ENCODE assay signal across 13 cellular contexts in genomic region chr3:43317461-43318316, GRCh38. TPM values are rescaled to one million over a fixed set of nuclear protein-coding genes. Genes with fewer than 3 reads are reported as not detected.
DNase-seq lines count a peak whose midpoint lies in the region; ATAC-seq, FAIRE-seq and TF ChIP-seq lines count a peak whose summit lies in the region.
"Had no signal": no experiment of that assay in that cellular context is flagged by ENCODE, and none has a peak within 500 bp of the region (broad histone marks: within the 10 kb centered on the region; RNA-seq: fewer than 3 reads in every experiment).

No MANE protein-coding gene starts in this region.

- TF ChIP-seq CTCF in CD4-positive, alpha-beta T cell (IDR thresholded peaks at IDR 0.05): no peak
- TF ChIP-seq CTCF in heart right ventricle (IDR thresholded peaks at IDR 0.05): peak in 4 of 9 donors; percentile 5 to 47 (median 32)
- TF ChIP-seq CTCF in psoas muscle (IDR thresholded peaks at IDR 0.05): no peak

- H3K4me3 Mint-ChIP-seq in CD4-positive, alpha-beta T cell: peak overlapping the region; percentile 69
- H3K4me3 Mint-ChIP-seq in activated naive CD8-positive, alpha-beta T cell treated with anti-CD3 and anti-CD28 coated beads, Interleukin-2, amount 50 U/mL, for 24 hours: no peak overlapping the region

- peaks cover 90% of the 10 kb centered on the region for H3K36me3 Mint-ChIP-seq in CD4-positive, alpha-beta T cell (ENCODE audit: low read depth)
- peaks cover 25% of the 10 kb centered on the region for H3K36me3 Mint-ChIP-seq in activated naive CD8-positive, alpha-beta T cell treated with anti-CD3 and anti-CD28 coated beads, Interleukin-2, amount 50 U/mL, for 24 hours (ENCODE audit: low read depth)

- H3K4me3 ChIP-seq in heart right ventricle (no peak overlapping the region), psoas muscle (no peak overlapping the region)

- DNase-seq in CD4-positive, alpha-beta T cell: no peak
- no peak for DNase-seq in activated naive CD8-positive, alpha-beta T cell treated with anti-CD3 and anti-CD28 coated beads, Interleukin-2, amount 50 U/mL, for 24 hours
- DNase-seq in heart right ventricle (peak in 1 of 2 donors; percentile 38), psoas muscle (no peak), CD1c-positive myeloid dendritic cell (ENCODE audit: extremely low spot score) (no peak), HCEC 1CT (no peak), urothelium cell line (ENCODE audit: low spot score) (no peak)
- DNase-seq: Calu3; NCI-H524 treated with DMSO at 0.1 percent for 48 hours; stimulated activated CD4-positive, alpha-beta T cell treated with anti-CD3 and anti-CD28 coated beads, Interleukin-2, amount 100 ng/mL, for 48 hours; T1000 had no signal

- H3K27ac Mint-ChIP-seq in CD4-positive, alpha-beta T cell: peak overlapping the region; percentile 57
- H3K27ac Mint-ChIP-seq in activated naive CD8-positive, alpha-beta T cell treated with anti-CD3 and anti-CD28 coated beads, Interleukin-2, amount 50 U/mL, for 24 hours: peak overlapping the region; percentile 70

- ATAC-seq in CD4-positive, alpha-beta T cell (ENCODE audit: poor library complexity): peak; percentile 21
- ATAC-seq in activated naive CD8-positive, alpha-beta T cell treated with anti-CD3 and anti-CD28 coated beads, Interleukin-2, amount 50 U/mL, for 24 hours: no peak
- ATAC-seq in heart right ventricle (peak; percentile 63 to 89 (median 78)), psoas muscle (peak in 3 of 4 donors; percentile 8 to 49 (median 41)), GM19023 (IDR thresholded peaks at IDR 0.05; ENCODE audit: unreplicated experiment) (no peak)

- peaks cover 0 to 87% (median 73%) of the 10 kb centered on the region in 9 donors for H3K4me1 ChIP-seq in heart right ventricle
- peaks cover 52% of the 10 kb centered on the region for H3K4me1 ChIP-seq in psoas muscle

- H3K27me3 ChIP-seq in CD4-positive, alpha-beta T cell (ENCODE audit: control insufficient read depth, insufficient read depth, low read length): no peaks in the 10 kb centered on the region
- H3K27me3 ChIP-seq in heart right ventricle (no peaks in the 10 kb centered on the region), psoas muscle (ENCODE audit: insufficient read depth in 3 of 3, low read length in 2 of 3) (no peaks in the 10 kb centered on the region)

- CTCF ChIA-PET in CD4-positive, alpha-beta T cell (lab: Charles Lee): interaction anchor here (1.7 kb wide), 1 partner anchor 21 kb away, joined by 4 read pairs; no protein-coding TSS in a partner anchor

- H3K36me3 ChIP-seq in heart right ventricle: peaks cover 0 to 47% (median 0%) of the 10 kb centered on the region in 9 donors
- H3K36me3 ChIP-seq in psoas muscle (ENCODE audit: insufficient read depth in 1 of 2, low read depth in 1 of 2): peaks cover 0 to 2% of the 10 kb centered on the region in 2 donors

- no peak for FAIRE-seq in urothelium cell line (lab: Jason Lieb, UNC)
- FAIRE-seq: astrocyte had no signal

- no peaks in the 10 kb centered on the region for H3K9me3 Mint-ChIP-seq in CD4-positive, alpha-beta T cell
- no peaks in the 10 kb centered on the region for H3K9me3 Mint-ChIP-seq in activated naive CD8-positive, alpha-beta T cell treated with anti-CD3 and anti-CD28 coated beads, Interleukin-2, amount 50 U/mL, for 24 hours

- no peaks in the 10 kb centered on the region for H3K9me3 ChIP-seq in CD4-positive, alpha-beta T cell (ENCODE audit: control insufficient read depth, low read length)
- no peaks in the 10 kb centered on the region for H3K9me3 ChIP-seq in heart right ventricle
- no peaks in the 10 kb centered on the region for H3K9me3 ChIP-seq in psoas muscle

- H3K4me1 Mint-ChIP-seq in CD4-positive, alpha-beta T cell (ENCODE audit: low read depth): peaks cover 95% of the 10 kb centered on the region
- H3K4me1 Mint-ChIP-seq in activated naive CD8-positive, alpha-beta T cell treated with anti-CD3 and anti-CD28 coated beads, Interleukin-2, amount 50 U/mL, for 24 hours: peaks cover 81% of the 10 kb centered on the region

- POLR2A ChIA-PET in CD4-positive, alpha-beta T cell (lab: Charles Lee): no interaction called here

- no peak overlapping the region for H3K27ac ChIP-seq in CD4-positive, alpha-beta T cell (ENCODE audit: low read depth, low read length)
- H3K27ac ChIP-seq in heart right ventricle (peak overlapping the region in 9 of 10 donors; percentile 39 to 85 (median 69)), psoas muscle (peak overlapping the region; percentile 47)

- H3K27me3 Mint-ChIP-seq in CD4-positive, alpha-beta T cell: no peaks in the 10 kb centered on the region
- no peaks in the 10 kb centered on the region for H3K27me3 Mint-ChIP-seq in activated naive CD8-positive, alpha-beta T cell treated with anti-CD3 and anti-CD28 coated beads, Interleukin-2, amount 50 U/mL, for 24 hours

- intact Hi-C loops in CD4-positive, alpha-beta T cell (cut with DNase I, micrococcal nuclease): no loop called here
- intact Hi-C loops in heart right ventricle (cut with DNase I) (loop anchor here in 1 of 10 donors (1.0 kb wide), 1 partner anchor 46 kb away; no protein-coding TSS in a partner anchor), psoas muscle (cut with DNase I) (no loop called here)

- WGBS in heart right ventricle, 2 donors: 42 to 44% methylated on average over 8 of the region's 8 CpGs
- WGBS in psoas muscle, 3 donors: 37 to 44% (median 43%) methylated on average over 8 of the region's 8 CpGs

RNA-seq across cellular contexts. Expression of gene SNRK, which starts 31.3 kb away (rescaled TPM):
- 100 to 1,000 TPM; 215 to 217 TPM for total RNA-seq in CD4-positive, alpha-beta T cell
- total RNA-seq in heart right ventricle (10 to 100 TPM; 20.9 to 51.9 (median 29.2) TPM), psoas muscle (10 to 100 TPM; 18.8 to 25.6 (median 21.5) TPM)
- polyA plus RNA-seq in heart right ventricle (10 to 100 TPM; 11.4 to 12.9 TPM), psoas muscle (1 to 10 TPM; 6.8 to 8.5 (median 7.8) TPM)

Comparison
In these comparisons a context has a peak if more than half of its experiments do, and no peak if none do; other contexts are left out.
1. ATAC-seq: peak in CD4-positive, alpha-beta T cell (single experiment), heart right ventricle (8 of 8) and psoas muscle (3 of 4); none in activated naive CD8-positive, alpha-beta T cell treated with anti-CD3 and anti-CD28 coated beads, Interleukin-2, amount 50 U/mL, for 24 hours (single experiment) and GM19023 (single experiment).
2. RNA of gene SNRK, which starts 31.3 kb away (total RNA-seq): 215 to 217 TPM in CD4-positive, alpha-beta T cell; 20.9 to 51.9 TPM in heart right ventricle and 18.8 to 25.6 TPM in psoas muscle; every median in the first group is over 4 times any median in the second.